In genomic region chr13:100301418-100301817, GRCh38 we compare ENCODE assay signal across 15 cellular contexts.
A peak's percentile ranks its signal among the peaks of the same experiment; 100 is the strongest.
DNase-seq lines count a peak whose midpoint lies in the region; ATAC-seq lines count a peak whose summit lies in the region.
"Had no signal": no experiment of that assay in that cellular context is flagged by ENCODE, and none has a peak within 500 bp of the region (broad histone marks: within the 10 kb centered on the region; RNA-seq: fewer than 3 reads in every experiment).

No MANE protein-coding gene starts in this region.

- H3K27ac ChIP-seq in aorta (ENCODE audit: low read depth in 1 of 2, low read length in 2 of 2): no peak overlapping the region
- H3K27ac ChIP-seq: esophagus muscularis mucosa had no signal

- no peaks in the 10 kb centered on the region for H3K27me3 ChIP-seq in aorta (ENCODE audit: control insufficient read depth in 1 of 2, insufficient read depth in 2 of 2, low read length in 1 of 2)
- H3K27me3 ChIP-seq: esophagus muscularis mucosa had no signal

- WGBS in aorta, 2 donors: 86 to 89% methylated on average over 5 of the region's 5 CpGs

- H3K9me3 ChIP-seq in aorta (ENCODE audit: control insufficient read depth, low read length): no peaks in the 10 kb centered on the region
- H3K9me3 ChIP-seq: esophagus muscularis mucosa had no signal

- intact Hi-C loops in aorta (cut with DNase I): no loop called here

- ATAC-seq in aorta (ENCODE audit: low FRiP score) (no peak), GM19455 (IDR thresholded peaks at IDR 0.05; ENCODE audit: unreplicated experiment) (no peak), HG03045 (IDR thresholded peaks at IDR 0.05; ENCODE audit: unreplicated experiment) (no peak)
- ATAC-seq: Panc1 had no signal

- H3K36me3 ChIP-seq in aorta (ENCODE audit: control insufficient read depth in 1 of 2, insufficient read depth in 2 of 2, low read length in 1 of 2): no peaks in the 10 kb centered on the region

- peak; percentile 90 for DNase-seq in DMS153 treated with DMSO at 0.1 percent for 48 hours (lab: John Stamatoyannopoulos, UW; ENCODE audit: unreplicated experiment)
- peak; percentile 66 for DNase-seq in NCI-H146 (lab: John Stamatoyannopoulos, UW)
- peak; percentile 70 for DNase-seq in SHP77 treated with DMSO at 0.1 percent for 48 hours (lab: John Stamatoyannopoulos, UW)
- DNase-seq in glomerular visceral epithelial cell (ENCODE audit: extremely low spot score): peak; percentile 8
- DNase-seq in aorta: no peak
- no peak for DNase-seq in central memory CD4-positive, alpha-beta T cell
- DNase-seq: activated CD4-positive, alpha-beta memory T cell treated with anti-CD3 and anti-CD28 coated beads, Interleukin-2, amount 10 ng/mL, durations not matched to agents 7 days and 5 days; activated gamma-delta T cell; mesendoderm; MV-4-11 had no signal

- no peak overlapping the region for H3K4me3 ChIP-seq in aorta (ENCODE audit: low read length in 2 of 2)
- H3K4me3 ChIP-seq: esophagus muscularis mucosa, smooth muscle cell had no signal

- no peaks in the 10 kb centered on the region for H3K4me1 ChIP-seq in aorta (ENCODE audit: control insufficient read depth in 1 of 2, insufficient read depth in 2 of 2, low read length in 2 of 2)
- H3K4me1 ChIP-seq: esophagus muscularis mucosa had no signal

Comparison
In these comparisons a context has a peak if more than half of its experiments do, and no peak if none do; other contexts are left out.
1. DNase-seq: peak in DMS153 treated with DMSO at 0.1 percent for 48 hours (single experiment), NCI-H146 (single experiment), SHP77 treated with DMSO at 0.1 percent for 48 hours (single experiment) and glomerular visceral epithelial cell (single experiment); none in aorta (0 of 2) and central memory CD4-positive, alpha-beta T cell (single experiment).